In genomic region chr19:43782689-43783231, GRCh38 we compare ENCODE assay signal across 1 cellular context.
TF ChIP-seq lines count a peak whose summit lies in the region.

No MANE protein-coding gene starts in this region.

TF ChIP-seq in HEK293, 187 proteins besides CTCF, POLR2A, EP300 and RAD21 (continued from another document):
- TF ChIP-seq, protein P1, sequence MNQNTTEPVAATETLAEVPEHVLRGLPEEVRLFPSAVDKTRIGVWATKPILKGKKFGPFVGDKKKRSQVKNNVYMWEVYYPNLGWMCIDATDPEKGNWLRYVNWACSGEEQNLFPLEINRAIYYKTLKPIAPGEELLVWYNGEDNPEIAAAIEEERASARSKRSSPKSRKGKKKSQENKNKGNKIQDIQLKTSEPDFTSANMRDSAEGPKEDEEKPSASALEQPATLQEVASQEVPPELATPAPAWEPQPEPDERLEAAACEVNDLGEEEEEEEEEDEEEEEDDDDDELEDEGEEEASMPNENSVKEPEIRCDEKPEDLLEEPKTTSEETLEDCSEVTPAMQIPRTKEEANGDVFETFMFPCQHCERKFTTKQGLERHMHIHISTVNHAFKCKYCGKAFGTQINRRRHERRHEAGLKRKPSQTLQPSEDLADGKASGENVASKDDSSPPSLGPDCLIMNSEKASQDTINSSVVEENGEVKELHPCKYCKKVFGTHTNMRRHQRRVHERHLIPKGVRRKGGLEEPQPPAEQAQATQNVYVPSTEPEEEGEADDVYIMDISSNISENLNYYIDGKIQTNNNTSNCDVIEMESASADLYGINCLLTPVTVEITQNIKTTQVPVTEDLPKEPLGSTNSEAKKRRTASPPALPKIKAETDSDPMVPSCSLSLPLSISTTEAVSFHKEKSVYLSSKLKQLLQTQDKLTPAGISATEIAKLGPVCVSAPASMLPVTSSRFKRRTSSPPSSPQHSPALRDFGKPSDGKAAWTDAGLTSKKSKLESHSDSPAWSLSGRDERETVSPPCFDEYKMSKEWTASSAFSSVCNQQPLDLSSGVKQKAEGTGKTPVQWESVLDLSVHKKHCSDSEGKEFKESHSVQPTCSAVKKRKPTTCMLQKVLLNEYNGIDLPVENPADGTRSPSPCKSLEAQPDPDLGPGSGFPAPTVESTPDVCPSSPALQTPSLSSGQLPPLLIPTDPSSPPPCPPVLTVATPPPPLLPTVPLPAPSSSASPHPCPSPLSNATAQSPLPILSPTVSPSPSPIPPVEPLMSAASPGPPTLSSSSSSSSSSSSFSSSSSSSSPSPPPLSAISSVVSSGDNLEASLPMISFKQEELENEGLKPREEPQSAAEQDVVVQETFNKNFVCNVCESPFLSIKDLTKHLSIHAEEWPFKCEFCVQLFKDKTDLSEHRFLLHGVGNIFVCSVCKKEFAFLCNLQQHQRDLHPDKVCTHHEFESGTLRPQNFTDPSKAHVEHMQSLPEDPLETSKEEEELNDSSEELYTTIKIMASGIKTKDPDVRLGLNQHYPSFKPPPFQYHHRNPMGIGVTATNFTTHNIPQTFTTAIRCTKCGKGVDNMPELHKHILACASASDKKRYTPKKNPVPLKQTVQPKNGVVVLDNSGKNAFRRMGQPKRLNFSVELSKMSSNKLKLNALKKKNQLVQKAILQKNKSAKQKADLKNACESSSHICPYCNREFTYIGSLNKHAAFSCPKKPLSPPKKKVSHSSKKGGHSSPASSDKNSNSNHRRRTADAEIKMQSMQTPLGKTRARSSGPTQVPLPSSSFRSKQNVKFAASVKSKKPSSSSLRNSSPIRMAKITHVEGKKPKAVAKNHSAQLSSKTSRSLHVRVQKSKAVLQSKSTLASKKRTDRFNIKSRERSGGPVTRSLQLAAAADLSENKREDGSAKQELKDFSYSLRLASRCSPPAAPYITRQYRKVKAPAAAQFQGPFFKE (tag by site-specific recombination; IDR thresholded peaks at IDR 0.05; ENCODE audit: borderline replicate concordance), result no peak; the same call in 1 of the 2 replicates
- TF ChIP-seq ZNF24 (tag by site-specific recombination; IDR thresholded peaks at IDR 0.05) (no peak), ZNF626 (tag by site-specific recombination; IDR thresholded peaks at IDR 0.05) (no peak), GLI4 (tag by site-specific recombination; IDR thresholded peaks at IDR 0.05) (no peak), ELK4 (IDR thresholded peaks at IDR 0.05; ENCODE audit: borderline replicate concordance, low read depth, low read length) (no peak), ZNF138 (tag by site-specific recombination; IDR thresholded peaks at IDR 0.05; ENCODE audit: borderline replicate concordance) (no peak), KLF1 (tag by site-specific recombination; IDR thresholded peaks at IDR 0.05) (peak; percentile 99), ZNF311 (tag by site-specific recombination; IDR thresholded peaks at IDR 0.05; ENCODE audit: borderline replicate concordance) (no peak), GLIS1 (tag by site-specific recombination; IDR thresholded peaks at IDR 0.05) (no peak), ZFP69B (tag by site-specific recombination; IDR thresholded peaks at IDR 0.05) (no peak), ZNF132 (tag by site-specific recombination; IDR thresholded peaks at IDR 0.05; ENCODE audit: borderline replicate concordance) (no peak), ZFP37 (tag by site-specific recombination; IDR thresholded peaks at IDR 0.05) (no peak), PRDM1 (tag by site-specific recombination; IDR thresholded peaks at IDR 0.05) (no peak), ZNF48 (tag by site-specific recombination; IDR thresholded peaks at IDR 0.05) (no peak), REPIN1 (tag by site-specific recombination; IDR thresholded peaks at IDR 0.05; ENCODE audit: low read depth) (no peak), REST (tag by site-specific recombination; IDR thresholded peaks at IDR 0.05) (no peak), ZBTB48 (tag by site-specific recombination; IDR thresholded peaks at IDR 0.05) (0 out of 2 replicates have a peak, but pooled peaks have one; percentile 34), ZNF146 (tag by site-specific recombination; IDR thresholded peaks at IDR 0.05) (no peak), SALL2 (tag by site-specific recombination; IDR thresholded peaks at IDR 0.05; ENCODE audit: borderline replicate concordance) (no peak), ZNF223 (tag by site-specific recombination; IDR thresholded peaks at IDR 0.05) (no peak), ZNF37A (tag by site-specific recombination; IDR thresholded peaks at IDR 0.05) (no peak), ZNF140 (tag by site-specific recombination; IDR thresholded peaks at IDR 0.05) (no peak), ZNF366 (tag by site-specific recombination; conservative IDR thresholded peaks at IDR 0.05) (no peak), ZNF629 (tag by site-specific recombination; IDR thresholded peaks at IDR 0.05) (no peak)
- TF ChIP-seq, protein P2, sequence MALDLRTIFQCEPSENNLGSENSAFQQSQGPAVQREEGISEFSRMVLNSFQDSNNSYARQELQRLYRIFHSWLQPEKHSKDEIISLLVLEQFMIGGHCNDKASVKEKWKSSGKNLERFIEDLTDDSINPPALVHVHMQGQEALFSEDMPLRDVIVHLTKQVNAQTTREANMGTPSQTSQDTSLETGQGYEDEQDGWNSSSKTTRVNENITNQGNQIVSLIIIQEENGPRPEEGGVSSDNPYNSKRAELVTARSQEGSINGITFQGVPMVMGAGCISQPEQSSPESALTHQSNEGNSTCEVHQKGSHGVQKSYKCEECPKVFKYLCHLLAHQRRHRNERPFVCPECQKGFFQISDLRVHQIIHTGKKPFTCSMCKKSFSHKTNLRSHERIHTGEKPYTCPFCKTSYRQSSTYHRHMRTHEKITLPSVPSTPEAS (tag by site-specific recombination; IDR thresholded peaks at IDR 0.05), result no peak
- TF ChIP-seq, protein P3, sequence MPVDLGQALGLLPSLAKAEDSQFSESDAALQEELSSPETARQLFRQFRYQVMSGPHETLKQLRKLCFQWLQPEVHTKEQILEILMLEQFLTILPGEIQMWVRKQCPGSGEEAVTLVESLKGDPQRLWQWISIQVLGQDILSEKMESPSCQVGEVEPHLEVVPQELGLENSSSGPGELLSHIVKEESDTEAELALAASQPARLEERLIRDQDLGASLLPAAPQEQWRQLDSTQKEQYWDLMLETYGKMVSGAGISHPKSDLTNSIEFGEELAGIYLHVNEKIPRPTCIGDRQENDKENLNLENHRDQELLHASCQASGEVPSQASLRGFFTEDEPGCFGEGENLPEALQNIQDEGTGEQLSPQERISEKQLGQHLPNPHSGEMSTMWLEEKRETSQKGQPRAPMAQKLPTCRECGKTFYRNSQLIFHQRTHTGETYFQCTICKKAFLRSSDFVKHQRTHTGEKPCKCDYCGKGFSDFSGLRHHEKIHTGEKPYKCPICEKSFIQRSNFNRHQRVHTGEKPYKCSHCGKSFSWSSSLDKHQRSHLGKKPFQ (tag by site-specific recombination; IDR thresholded peaks at IDR 0.05), result no peak
- TF ChIP-seq, protein P4, sequence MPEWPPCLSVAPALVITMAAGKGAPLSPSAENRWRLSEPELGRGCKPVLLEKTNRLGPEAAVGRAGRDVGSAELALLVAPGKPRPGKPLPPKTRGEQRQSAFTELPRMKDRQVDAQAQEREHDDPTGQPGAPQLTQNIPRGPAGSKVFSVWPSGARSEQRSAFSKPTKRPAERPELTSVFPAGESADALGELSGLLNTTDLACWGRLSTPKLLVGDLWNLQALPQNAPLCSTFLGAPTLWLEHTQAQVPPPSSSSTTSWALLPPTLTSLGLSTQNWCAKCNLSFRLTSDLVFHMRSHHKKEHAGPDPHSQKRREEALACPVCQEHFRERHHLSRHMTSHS (tag by site-specific recombination; IDR thresholded peaks at IDR 0.05), result no peak
- TF ChIP-seq, protein P5, sequence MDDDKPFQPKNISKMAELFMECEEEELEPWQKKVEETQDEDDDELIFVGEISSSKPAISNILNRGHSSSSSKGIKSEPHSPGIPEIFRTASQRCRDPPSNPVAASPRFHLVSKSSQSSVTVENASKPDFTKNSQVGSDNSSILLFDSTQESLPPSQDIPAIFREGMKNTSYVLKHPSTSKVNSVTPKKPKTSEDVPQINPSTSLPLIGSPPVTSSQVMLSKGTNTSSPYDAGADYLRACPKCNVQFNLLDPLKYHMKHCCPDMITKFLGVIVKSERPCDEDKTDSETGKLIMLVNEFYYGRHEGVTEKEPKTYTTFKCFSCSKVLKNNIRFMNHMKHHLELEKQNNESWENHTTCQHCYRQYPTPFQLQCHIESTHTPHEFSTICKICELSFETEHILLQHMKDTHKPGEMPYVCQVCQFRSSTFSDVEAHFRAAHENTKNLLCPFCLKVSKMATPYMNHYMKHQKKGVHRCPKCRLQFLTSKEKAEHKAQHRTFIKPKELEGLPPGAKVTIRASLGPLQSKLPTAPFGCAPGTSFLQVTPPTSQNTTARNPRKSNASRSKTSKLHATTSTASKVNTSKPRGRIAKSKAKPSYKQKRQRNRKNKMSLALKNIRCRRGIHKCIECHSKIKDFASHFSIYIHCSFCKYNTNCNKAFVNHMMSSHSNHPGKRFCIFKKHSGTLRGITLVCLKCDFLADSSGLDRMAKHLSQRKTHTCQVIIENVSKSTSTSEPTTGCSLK (tag by site-specific recombination; IDR thresholded peaks at IDR 0.05), result no peak
